1 cellular context compared by ENCODE assay signal in the genomic region with DNA sequence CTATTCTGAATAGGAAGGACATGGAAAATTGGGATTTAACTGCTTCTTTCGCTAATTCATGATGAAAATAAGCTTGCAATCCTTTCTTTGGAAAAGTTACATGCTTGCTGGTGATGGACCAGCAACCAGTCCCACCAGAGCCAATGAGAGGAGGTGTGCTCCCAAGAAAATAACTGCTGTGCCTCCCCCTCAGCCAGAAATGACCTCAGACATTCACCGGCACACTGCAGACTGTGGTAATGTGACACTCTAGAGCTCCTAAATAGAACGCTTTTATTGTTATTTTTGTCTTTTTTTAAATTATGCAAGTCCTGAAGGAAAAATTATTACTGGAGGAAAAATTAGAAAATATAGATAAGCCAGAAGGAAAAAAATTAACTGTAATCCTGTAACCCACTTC.
TF ChIP-seq lines count a peak whose summit lies in the region.

No MANE protein-coding gene starts in this region.

TF ChIP-seq in HEK293, 187 proteins besides CTCF, POLR2A, EP300 and RAD21 (continued from another document and continues in another):
- TF ChIP-seq SP3 (tag by site-specific recombination; IDR thresholded peaks at IDR 0.05) (0 out of 2 replicates have a peak, but pooled peaks have one; percentile 14), ZNF112 (tag by site-specific recombination; IDR thresholded peaks at IDR 0.05) (no peak), OVOL3 (tag by site-specific recombination; IDR thresholded peaks at IDR 0.05) (no peak), ZNF596 (tag by site-specific recombination; IDR thresholded peaks at IDR 0.05) (no peak), PRDM1 (tag by site-specific recombination; IDR thresholded peaks at IDR 0.05) (0 out of 2 replicates have a peak, but pooled peaks have one; percentile 35), BCL11B (tag by site-specific recombination; IDR thresholded peaks at IDR 0.05; ENCODE audit: low read depth) (no peak), MEIS1 (CRISPR knock-in tag; IDR thresholded peaks at IDR 0.05; ENCODE audit: borderline replicate concordance) (no peak), ZNF530 (tag by site-specific recombination; IDR thresholded peaks at IDR 0.05; ENCODE audit: low read depth) (no peak), ZNF184 (tag by site-specific recombination; IDR thresholded peaks at IDR 0.05) (no peak), ZBTB21 (tag by site-specific recombination; IDR thresholded peaks at IDR 0.05) (no peak), ZFP3 (tag by site-specific recombination; IDR thresholded peaks at IDR 0.05; ENCODE audit: low read depth) (no peak), ZNF600 (tag by site-specific recombination; IDR thresholded peaks at IDR 0.05) (peak; percentile 51), ZBTB20 (tag by site-specific recombination; IDR thresholded peaks at IDR 0.05) (no peak), GFI1B (tag by site-specific recombination; IDR thresholded peaks at IDR 0.05) (no peak), ZNF146 (tag by site-specific recombination; IDR thresholded peaks at IDR 0.05) (no peak), TCF7L2 (IDR thresholded peaks at IDR 0.05; ENCODE audit: borderline replicate concordance, low read depth, low read length) (no peak), ZNF350 (tag by site-specific recombination; IDR thresholded peaks at IDR 0.05) (no peak), ZNF19 (tag by site-specific recombination; IDR thresholded peaks at IDR 0.05; ENCODE audit: low read depth) (no peak), SP2 (tag by site-specific recombination; IDR thresholded peaks at IDR 0.05) (0 out of 2 replicates have a peak, but pooled peaks have one; percentile 17), ZNF132 (tag by site-specific recombination; IDR thresholded peaks at IDR 0.05; ENCODE audit: borderline replicate concordance) (no peak), ZNF658 (tag by site-specific recombination; IDR thresholded peaks at IDR 0.05) (no peak), IKZF3 (tag by site-specific recombination; IDR thresholded peaks at IDR 0.05) (peak; percentile 85), KLF10 (tag by site-specific recombination; IDR thresholded peaks at IDR 0.05) (0 out of 2 replicates have a peak, but pooled peaks have one; percentile 15), REPIN1 (tag by site-specific recombination; IDR thresholded peaks at IDR 0.05; ENCODE audit: low read depth) (no peak), SCRT2 (tag by site-specific recombination; IDR thresholded peaks at IDR 0.05) (no peak), ZNF335 (tag by site-specific recombination; conservative IDR thresholded peaks at IDR 0.05) (no peak)
- TF ChIP-seq, protein P1, sequence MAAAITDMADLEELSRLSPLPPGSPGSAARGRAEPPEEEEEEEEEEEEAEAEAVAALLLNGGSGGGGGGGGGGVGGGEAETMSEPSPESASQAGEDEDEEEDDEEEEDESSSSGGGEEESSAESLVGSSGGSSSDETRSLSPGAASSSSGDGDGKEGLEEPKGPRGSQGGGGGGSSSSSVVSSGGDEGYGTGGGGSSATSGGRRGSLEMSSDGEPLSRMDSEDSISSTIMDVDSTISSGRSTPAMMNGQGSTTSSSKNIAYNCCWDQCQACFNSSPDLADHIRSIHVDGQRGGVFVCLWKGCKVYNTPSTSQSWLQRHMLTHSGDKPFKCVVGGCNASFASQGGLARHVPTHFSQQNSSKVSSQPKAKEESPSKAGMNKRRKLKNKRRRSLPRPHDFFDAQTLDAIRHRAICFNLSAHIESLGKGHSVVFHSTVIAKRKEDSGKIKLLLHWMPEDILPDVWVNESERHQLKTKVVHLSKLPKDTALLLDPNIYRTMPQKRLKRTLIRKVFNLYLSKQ (tag by site-specific recombination; IDR thresholded peaks at IDR 0.05; ENCODE audit: borderline replicate concordance) = no peak
- TF ChIP-seq, protein P2, sequence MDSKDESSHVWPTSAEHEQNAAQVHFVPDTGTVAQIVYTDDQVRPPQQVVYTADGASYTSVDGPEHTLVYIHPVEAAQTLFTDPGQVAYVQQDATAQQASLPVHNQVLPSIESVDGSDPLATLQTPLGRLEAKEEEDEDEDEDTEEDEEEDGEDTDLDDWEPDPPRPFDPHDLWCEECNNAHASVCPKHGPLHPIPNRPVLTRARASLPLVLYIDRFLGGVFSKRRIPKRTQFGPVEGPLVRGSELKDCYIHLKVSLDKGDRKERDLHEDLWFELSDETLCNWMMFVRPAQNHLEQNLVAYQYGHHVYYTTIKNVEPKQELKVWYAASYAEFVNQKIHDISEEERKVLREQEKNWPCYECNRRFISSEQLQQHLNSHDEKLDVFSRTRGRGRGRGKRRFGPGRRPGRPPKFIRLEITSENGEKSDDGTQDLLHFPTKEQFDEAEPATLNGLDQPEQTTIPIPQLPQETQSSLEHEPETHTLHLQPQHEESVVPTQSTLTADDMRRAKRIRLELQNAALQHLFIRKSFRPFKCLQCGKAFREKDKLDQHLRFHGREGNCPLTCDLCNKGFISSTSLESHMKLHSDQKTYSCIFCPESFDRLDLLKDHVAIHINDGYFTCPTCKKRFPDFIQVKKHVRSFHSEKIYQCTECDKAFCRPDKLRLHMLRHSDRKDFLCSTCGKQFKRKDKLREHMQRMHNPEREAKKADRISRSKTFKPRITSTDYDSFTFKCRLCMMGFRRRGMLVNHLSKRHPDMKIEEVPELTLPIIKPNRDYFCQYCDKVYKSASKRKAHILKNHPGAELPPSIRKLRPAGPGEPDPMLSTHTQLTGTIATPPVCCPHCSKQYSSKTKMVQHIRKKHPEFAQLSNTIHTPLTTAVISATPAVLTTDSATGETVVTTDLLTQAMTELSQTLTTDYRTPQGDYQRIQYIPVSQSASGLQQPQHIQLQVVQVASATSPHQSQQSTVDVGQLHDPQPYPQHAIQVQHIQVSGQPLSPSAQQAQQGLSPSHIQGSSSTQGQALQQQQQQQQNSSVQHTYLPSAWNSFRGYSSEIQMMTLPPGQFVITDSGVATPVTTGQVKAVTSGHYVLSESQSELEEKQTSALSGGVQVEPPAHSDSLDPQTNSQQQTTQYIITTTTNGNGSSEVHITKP (tag by site-specific recombination; IDR thresholded peaks at IDR 0.05) = peak; percentile 30; the same call in 1 of the 2 replicates
- TF ChIP-seq, protein P3, sequence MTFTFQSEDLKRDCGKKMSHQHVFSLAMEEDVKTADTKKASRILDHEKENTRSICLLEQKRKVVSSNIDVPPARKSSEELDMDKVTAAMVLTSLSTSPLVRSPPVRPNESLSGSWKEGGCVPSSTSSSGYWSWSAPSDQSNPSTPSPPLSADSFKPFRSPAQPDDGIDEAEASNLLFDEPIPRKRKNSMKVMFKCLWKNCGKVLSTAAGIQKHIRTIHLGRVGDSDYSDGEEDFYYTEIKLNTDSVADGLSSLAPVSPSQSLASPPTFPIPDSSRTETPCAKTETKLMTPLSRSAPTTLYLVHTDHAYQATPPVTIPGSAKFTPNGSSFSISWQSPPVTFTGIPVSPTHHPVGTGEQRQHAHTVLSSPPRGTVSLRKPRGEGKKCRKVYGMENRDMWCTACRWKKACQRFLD (tag by site-specific recombination; IDR thresholded peaks at IDR 0.05) = no peak
- TF ChIP-seq, protein P4, sequence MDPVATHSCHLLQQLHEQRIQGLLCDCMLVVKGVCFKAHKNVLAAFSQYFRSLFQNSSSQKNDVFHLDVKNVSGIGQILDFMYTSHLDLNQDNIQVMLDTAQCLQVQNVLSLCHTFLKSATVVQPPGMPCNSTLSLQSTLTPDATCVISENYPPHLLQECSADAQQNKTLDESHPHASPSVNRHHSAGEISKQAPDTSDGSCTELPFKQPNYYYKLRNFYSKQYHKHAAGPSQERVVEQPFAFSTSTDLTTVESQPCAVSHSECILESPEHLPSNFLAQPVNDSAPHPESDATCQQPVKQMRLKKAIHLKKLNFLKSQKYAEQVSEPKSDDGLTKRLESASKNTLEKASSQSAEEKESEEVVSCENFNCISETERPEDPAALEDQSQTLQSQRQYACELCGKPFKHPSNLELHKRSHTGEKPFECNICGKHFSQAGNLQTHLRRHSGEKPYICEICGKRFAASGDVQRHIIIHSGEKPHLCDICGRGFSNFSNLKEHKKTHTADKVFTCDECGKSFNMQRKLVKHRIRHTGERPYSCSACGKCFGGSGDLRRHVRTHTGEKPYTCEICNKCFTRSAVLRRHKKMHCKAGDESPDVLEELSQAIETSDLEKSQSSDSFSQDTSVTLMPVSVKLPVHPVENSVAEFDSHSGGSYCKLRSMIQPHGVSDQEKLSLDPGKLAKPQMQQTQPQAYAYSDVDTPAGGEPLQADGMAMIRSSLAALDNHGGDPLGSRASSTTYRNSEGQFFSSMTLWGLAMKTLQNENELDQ (tag by site-specific recombination; IDR thresholded peaks at IDR 0.05; ENCODE audit: low read depth) = no peak
- TF ChIP-seq, protein P5, sequence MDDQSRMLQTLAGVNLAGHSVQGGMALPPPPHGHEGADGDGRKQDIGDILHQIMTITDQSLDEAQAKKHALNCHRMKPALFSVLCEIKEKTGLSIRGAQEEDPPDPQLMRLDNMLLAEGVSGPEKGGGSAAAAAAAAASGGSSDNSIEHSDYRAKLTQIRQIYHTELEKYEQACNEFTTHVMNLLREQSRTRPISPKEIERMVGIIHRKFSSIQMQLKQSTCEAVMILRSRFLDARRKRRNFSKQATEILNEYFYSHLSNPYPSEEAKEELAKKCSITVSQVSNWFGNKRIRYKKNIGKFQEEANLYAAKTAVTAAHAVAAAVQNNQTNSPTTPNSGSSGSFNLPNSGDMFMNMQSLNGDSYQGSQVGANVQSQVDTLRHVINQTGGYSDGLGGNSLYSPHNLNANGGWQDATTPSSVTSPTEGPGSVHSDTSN (CRISPR knock-in tag; IDR thresholded peaks at IDR 0.05) = no peak
- TF ChIP-seq, protein P6, sequence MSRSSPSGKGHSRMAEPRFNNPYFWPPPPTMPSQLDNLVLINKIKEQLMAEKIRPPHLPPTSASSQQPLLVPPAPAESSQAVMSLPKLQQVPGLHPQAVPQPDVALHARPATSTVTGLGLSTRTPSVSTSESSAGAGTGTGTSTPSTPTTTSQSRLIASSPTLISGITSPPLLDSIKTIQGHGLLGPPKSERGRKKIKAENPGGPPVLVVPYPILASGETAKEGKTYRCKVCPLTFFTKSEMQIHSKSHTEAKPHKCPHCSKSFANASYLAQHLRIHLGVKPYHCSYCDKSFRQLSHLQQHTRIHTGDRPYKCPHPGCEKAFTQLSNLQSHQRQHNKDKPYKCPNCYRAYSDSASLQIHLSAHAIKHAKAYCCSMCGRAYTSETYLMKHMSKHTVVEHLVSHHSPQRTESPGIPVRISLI (tag by site-specific recombination; IDR thresholded peaks at IDR 0.05) = 0 out of 2 replicates have a peak, but pooled peaks have one; percentile 18
- TF ChIP-seq, protein P7, sequence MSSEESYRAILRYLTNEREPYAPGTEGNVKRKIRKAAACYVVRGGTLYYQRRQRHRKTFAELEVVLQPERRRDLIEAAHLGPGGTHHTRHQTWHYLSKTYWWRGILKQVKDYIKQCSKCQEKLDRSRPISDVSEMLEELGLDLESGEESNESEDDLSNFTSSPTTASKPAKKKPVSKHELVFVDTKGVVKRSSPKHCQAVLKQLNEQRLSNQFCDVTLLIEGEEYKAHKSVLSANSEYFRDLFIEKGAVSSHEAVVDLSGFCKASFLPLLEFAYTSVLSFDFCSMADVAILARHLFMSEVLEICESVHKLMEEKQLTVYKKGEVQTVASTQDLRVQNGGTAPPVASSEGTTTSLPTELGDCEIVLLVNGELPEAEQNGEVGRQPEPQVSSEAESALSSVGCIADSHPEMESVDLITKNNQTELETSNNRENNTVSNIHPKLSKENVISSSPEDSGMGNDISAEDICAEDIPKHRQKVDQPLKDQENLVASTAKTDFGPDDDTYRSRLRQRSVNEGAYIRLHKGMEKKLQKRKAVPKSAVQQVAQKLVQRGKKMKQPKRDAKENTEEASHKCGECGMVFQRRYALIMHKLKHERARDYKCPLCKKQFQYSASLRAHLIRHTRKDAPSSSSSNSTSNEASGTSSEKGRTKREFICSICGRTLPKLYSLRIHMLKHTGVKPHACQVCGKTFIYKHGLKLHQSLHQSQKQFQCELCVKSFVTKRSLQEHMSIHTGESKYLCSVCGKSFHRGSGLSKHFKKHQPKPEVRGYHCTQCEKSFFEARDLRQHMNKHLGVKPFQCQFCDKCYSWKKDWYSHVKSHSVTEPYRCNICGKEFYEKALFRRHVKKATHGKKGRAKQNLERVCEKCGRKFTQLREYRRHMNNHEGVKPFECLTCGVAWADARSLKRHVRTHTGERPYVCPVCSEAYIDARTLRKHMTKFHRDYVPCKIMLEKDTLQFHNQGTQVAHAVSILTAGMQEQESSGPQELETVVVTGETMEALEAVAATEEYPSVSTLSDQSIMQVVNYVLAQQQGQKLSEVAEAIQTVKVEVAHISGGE (tag by site-specific recombination; conservative IDR thresholded peaks at IDR 0.05; ENCODE audit: low read depth) = no peak
- TF ChIP-seq, protein P8, sequence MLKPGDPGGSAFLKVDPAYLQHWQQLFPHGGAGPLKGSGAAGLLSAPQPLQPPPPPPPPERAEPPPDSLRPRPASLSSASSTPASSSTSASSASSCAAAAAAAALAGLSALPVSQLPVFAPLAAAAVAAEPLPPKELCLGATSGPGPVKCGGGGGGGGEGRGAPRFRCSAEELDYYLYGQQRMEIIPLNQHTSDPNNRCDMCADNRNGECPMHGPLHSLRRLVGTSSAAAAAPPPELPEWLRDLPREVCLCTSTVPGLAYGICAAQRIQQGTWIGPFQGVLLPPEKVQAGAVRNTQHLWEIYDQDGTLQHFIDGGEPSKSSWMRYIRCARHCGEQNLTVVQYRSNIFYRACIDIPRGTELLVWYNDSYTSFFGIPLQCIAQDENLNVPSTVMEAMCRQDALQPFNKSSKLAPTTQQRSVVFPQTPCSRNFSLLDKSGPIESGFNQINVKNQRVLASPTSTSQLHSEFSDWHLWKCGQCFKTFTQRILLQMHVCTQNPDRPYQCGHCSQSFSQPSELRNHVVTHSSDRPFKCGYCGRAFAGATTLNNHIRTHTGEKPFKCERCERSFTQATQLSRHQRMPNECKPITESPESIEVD (tag by site-specific recombination; IDR thresholded peaks at IDR 0.05) = peak; percentile 97
- TF ChIP-seq, protein P9, sequence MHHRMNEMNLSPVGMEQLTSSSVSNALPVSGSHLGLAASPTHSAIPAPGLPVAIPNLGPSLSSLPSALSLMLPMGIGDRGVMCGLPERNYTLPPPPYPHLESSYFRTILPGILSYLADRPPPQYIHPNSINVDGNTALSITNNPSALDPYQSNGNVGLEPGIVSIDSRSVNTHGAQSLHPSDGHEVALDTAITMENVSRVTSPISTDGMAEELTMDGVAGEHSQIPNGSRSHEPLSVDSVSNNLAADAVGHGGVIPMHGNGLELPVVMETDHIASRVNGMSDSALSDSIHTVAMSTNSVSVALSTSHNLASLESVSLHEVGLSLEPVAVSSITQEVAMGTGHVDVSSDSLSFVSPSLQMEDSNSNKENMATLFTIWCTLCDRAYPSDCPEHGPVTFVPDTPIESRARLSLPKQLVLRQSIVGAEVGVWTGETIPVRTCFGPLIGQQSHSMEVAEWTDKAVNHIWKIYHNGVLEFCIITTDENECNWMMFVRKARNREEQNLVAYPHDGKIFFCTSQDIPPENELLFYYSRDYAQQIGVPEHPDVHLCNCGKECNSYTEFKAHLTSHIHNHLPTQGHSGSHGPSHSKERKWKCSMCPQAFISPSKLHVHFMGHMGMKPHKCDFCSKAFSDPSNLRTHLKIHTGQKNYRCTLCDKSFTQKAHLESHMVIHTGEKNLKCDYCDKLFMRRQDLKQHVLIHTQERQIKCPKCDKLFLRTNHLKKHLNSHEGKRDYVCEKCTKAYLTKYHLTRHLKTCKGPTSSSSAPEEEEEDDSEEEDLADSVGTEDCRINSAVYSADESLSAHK (tag by site-specific recombination; IDR thresholded peaks at IDR 0.05) = no peak
